1 cellular context compared by ENCODE assay signal in genomic region chr5:98770158-98770910, GRCh38.
TF ChIP-seq lines count a peak whose summit lies in the region.

No MANE protein-coding gene starts in this region.

TF ChIP-seq in HepG2, 621 proteins besides CTCF, POLR2A, EP300 and RAD21 (continued from another document and continues in another):
- TF ChIP-seq, protein P1, sequence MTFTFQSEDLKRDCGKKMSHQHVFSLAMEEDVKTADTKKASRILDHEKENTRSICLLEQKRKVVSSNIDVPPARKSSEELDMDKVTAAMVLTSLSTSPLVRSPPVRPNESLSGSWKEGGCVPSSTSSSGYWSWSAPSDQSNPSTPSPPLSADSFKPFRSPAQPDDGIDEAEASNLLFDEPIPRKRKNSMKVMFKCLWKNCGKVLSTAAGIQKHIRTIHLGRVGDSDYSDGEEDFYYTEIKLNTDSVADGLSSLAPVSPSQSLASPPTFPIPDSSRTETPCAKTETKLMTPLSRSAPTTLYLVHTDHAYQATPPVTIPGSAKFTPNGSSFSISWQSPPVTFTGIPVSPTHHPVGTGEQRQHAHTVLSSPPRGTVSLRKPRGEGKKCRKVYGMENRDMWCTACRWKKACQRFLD (CRISPR knock-in tag; IDR thresholded peaks at IDR 0.05; ENCODE audit: borderline replicate concordance) = no peak
- TF ChIP-seq ZNF556 (CRISPR knock-in tag; IDR thresholded peaks at IDR 0.05; ENCODE audit: borderline replicate concordance) (no peak), DZIP1 (CRISPR knock-in tag; IDR thresholded peaks at IDR 0.05) (no peak), MTA1 (CRISPR knock-in tag; IDR thresholded peaks at IDR 0.05; ENCODE audit: borderline replicate concordance) (no peak), ZKSCAN1 (IDR thresholded peaks at IDR 0.05; ENCODE audit: low read length) (no peak), PRPF4 (IDR thresholded peaks at IDR 0.05; ENCODE audit: low read depth, low read length, poor library complexity, severe bottlenecking) (no peak), TRIM24 (CRISPR knock-in tag; IDR thresholded peaks at IDR 0.05) (no peak), ZNF33B (CRISPR knock-in tag; IDR thresholded peaks at IDR 0.05) (no peak), ZMYM3 (CRISPR knock-in tag; IDR thresholded peaks at IDR 0.05) (no peak), AKNA (CRISPR knock-in tag; IDR thresholded peaks at IDR 0.05; ENCODE audit: borderline replicate concordance) (no peak), ASH2L (IDR thresholded peaks at IDR 0.05; ENCODE audit: insufficient read length, low read depth, low read length) (no peak), SRY (CRISPR knock-in tag; IDR thresholded peaks at IDR 0.05) (no peak), ZNF318 (CRISPR knock-in tag; IDR thresholded peaks at IDR 0.05) (no peak), POGZ (CRISPR knock-in tag; IDR thresholded peaks at IDR 0.05) (no peak), GATAD2A (CRISPR knock-in tag; IDR thresholded peaks at IDR 0.05) (peak; percentile 58), DRAP1 (CRISPR knock-in tag; IDR thresholded peaks at IDR 0.05) (no peak), ATF4 (CRISPR knock-in tag; IDR thresholded peaks at IDR 0.05) (peak in 1 of 2 experiments; percentile 95; a peak in 2 of 4 replicates), ZIK1 (CRISPR knock-in tag; IDR thresholded peaks at IDR 0.05; ENCODE audit: borderline replicate concordance, low read depth) (no peak), HOXD1 (CRISPR knock-in tag; IDR thresholded peaks at IDR 0.05) (no peak), ZNF747 (CRISPR knock-in tag; IDR thresholded peaks at IDR 0.05; ENCODE audit: borderline replicate concordance) (no peak), ZNF30 (CRISPR knock-in tag; IDR thresholded peaks at IDR 0.05) (no peak), POLR2G (IDR thresholded peaks at IDR 0.05; ENCODE audit: low read depth, low read length) (no peak), NFE2L1 (CRISPR knock-in tag; IDR thresholded peaks at IDR 0.05; ENCODE audit: borderline replicate concordance) (no peak), ZNF749 (CRISPR knock-in tag; IDR thresholded peaks at IDR 0.05; ENCODE audit: borderline replicate concordance) (no peak), ZNF264 (CRISPR knock-in tag; IDR thresholded peaks at IDR 0.05) (no peak), MAF1 (CRISPR knock-in tag; IDR thresholded peaks at IDR 0.05; ENCODE audit: borderline replicate concordance) (no peak), TCF7L2 (IDR thresholded peaks at IDR 0.05; ENCODE audit: low read depth, low read length) (no peak), SMAD9 (CRISPR knock-in tag; IDR thresholded peaks at IDR 0.05) (no peak)
- TF ChIP-seq, protein P2, sequence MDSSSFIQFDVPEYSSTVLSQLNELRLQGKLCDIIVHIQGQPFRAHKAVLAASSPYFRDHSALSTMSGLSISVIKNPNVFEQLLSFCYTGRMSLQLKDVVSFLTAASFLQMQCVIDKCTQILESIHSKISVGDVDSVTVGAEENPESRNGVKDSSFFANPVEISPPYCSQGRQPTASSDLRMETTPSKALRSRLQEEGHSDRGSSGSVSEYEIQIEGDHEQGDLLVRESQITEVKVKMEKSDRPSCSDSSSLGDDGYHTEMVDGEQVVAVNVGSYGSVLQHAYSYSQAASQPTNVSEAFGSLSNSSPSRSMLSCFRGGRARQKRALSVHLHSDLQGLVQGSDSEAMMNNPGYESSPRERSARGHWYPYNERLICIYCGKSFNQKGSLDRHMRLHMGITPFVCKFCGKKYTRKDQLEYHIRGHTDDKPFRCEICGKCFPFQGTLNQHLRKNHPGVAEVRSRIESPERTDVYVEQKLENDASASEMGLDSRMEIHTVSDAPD (CRISPR knock-in tag; IDR thresholded peaks at IDR 0.05) = no peak
- TF ChIP-seq, protein P3, sequence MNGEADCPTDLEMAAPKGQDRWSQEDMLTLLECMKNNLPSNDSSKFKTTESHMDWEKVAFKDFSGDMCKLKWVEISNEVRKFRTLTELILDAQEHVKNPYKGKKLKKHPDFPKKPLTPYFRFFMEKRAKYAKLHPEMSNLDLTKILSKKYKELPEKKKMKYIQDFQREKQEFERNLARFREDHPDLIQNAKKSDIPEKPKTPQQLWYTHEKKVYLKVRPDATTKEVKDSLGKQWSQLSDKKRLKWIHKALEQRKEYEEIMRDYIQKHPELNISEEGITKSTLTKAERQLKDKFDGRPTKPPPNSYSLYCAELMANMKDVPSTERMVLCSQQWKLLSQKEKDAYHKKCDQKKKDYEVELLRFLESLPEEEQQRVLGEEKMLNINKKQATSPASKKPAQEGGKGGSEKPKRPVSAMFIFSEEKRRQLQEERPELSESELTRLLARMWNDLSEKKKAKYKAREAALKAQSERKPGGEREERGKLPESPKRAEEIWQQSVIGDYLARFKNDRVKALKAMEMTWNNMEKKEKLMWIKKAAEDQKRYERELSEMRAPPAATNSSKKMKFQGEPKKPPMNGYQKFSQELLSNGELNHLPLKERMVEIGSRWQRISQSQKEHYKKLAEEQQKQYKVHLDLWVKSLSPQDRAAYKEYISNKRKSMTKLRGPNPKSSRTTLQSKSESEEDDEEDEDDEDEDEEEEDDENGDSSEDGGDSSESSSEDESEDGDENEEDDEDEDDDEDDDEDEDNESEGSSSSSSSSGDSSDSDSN (CRISPR knock-in tag; IDR thresholded peaks at IDR 0.05) = peak; percentile 22; the same call in 1 of the 2 replicates
- TF ChIP-seq, protein P4, sequence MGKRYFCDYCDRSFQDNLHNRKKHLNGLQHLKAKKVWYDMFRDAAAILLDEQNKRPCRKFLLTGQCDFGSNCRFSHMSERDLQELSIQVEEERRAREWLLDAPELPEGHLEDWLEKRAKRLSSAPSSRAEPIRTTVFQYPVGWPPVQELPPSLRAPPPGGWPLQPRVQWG (CRISPR knock-in tag; IDR thresholded peaks at IDR 0.05; ENCODE audit: borderline replicate concordance, low read depth) = no peak
- TF ChIP-seq, protein P5, sequence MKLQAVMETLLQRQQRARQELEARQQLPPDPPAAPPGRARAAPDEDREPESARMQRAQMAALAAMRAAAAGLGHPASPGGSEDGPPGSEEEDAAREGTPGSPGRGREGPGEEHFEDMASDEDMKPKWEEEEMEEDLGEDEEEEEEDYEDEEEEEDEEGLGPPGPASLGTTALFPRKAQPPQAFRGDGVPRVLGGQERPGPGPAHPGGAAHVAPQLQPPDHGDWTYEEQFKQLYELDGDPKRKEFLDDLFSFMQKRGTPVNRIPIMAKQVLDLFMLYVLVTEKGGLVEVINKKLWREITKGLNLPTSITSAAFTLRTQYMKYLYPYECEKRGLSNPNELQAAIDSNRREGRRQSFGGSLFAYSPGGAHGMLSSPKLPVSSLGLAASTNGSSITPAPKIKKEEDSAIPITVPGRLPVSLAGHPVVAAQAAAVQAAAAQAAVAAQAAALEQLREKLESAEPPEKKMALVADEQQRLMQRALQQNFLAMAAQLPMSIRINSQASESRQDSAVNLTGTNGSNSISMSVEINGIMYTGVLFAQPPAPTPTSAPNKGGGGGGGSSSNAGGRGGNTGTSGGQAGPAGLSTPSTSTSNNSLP (IDR thresholded peaks at IDR 0.05; ENCODE audit: low read depth, low read length) = no peak
